Comparison of ENCODE assay signal across 9 cellular contexts in the genomic region with DNA sequence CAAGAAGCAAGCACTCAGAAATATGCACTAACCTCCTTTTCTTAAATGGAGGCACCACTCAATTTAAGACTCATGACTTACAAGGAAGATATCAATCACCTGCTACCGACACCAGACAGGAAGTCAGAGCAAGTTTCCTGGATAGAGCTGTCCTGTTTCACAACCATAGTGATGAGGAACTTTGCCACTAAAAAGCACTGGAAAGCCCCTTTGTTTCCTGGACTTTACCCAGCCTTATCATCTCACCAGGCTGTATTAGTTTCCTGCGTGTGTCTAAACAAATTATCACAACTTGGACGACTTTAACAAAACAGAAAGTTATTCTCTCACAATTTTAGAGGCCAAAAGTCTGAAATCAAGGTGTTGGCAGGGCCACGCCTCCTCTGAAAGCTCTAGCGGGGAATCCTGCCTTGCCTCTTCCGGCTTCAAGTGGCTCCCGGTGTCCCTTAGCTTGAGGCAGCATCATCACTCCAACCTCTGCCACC.
DNase-seq lines count a peak whose midpoint lies in the region; ATAC-seq and TF ChIP-seq lines count a peak whose summit lies in the region.
"Had no signal": no experiment of that assay in that cellular context is flagged by ENCODE, and none has a peak within 500 bp of the region (broad histone marks: within the 10 kb centered on the region; RNA-seq: fewer than 3 reads in every experiment).

No MANE protein-coding gene starts in this region.

- no peak for TF ChIP-seq CTCF in nephron progenitor cell (IDR thresholded peaks at IDR 0.05)
- no peak for TF ChIP-seq CTCF in lower leg skin (IDR thresholded peaks at IDR 0.05)

- no peak overlapping the region for H3K4me3 ChIP-seq in lower leg skin (ENCODE audit: low read depth, poor library complexity, severe bottlenecking)

- WGBS in lower leg skin, 2 donors, result 55 to 59% methylated on average over 7 of the region's 7 CpGs

- H3K27me3 Mint-ChIP-seq in activated naive CD8-positive, alpha-beta T cell treated with anti-CD3 and anti-CD28 coated beads for 36 hours, result no peaks in the 10 kb centered on the region
- no peaks in the 10 kb centered on the region for H3K27me3 Mint-ChIP-seq in nephron progenitor cell (ENCODE audit: low read depth, poor library complexity)

- peak overlapping the region; percentile 43 for H3K27ac Mint-ChIP-seq in activated naive CD8-positive, alpha-beta T cell treated with anti-CD3 and anti-CD28 coated beads for 36 hours
- H3K27ac Mint-ChIP-seq in nephron progenitor cell, result peak overlapping the region; percentile 4

- peaks cover 11% of the 10 kb centered on the region for H3K4me1 Mint-ChIP-seq in activated naive CD8-positive, alpha-beta T cell treated with anti-CD3 and anti-CD28 coated beads for 36 hours
- H3K4me1 Mint-ChIP-seq in nephron progenitor cell, result peaks cover 6% of the 10 kb centered on the region

- no peaks in the 10 kb centered on the region for H3K36me3 Mint-ChIP-seq in activated naive CD8-positive, alpha-beta T cell treated with anti-CD3 and anti-CD28 coated beads for 36 hours
- H3K36me3 Mint-ChIP-seq in nephron progenitor cell (ENCODE audit: low read depth), result no peaks in the 10 kb centered on the region

- intact Hi-C loops in lower leg skin (cut with DNase I; ENCODE audit: low total_unique reads), result no loop called here

- DNase-seq in activated naive CD8-positive, alpha-beta T cell treated with anti-CD3 and anti-CD28 coated beads for 36 hours, result no peak
- no peak for DNase-seq in nephron progenitor cell
- DNase-seq in lower leg skin (ENCODE audit: low spot score in 2 of 2), result no peak
- no peak for DNase-seq in stimulated activated naive CD4-positive, alpha-beta T cell treated with Interleukin-2 at 50 U/mL for 16 hours (lab: John Stamatoyannopoulos, UW)
- no peak for DNase-seq in NCI-H1436 treated with DMSO at 0.1 percent for 48 hours (lab: John Stamatoyannopoulos, UW)
- DNase-seq: HCEC 1CT, NCI-H1417 had no signal

- no peak overlapping the region for H3K4me3 Mint-ChIP-seq in activated naive CD8-positive, alpha-beta T cell treated with anti-CD3 and anti-CD28 coated beads for 36 hours
- H3K4me3 Mint-ChIP-seq in nephron progenitor cell, result no peak overlapping the region

- ATAC-seq in GM18907 (IDR thresholded peaks at IDR 0.05; ENCODE audit: unreplicated experiment), result peak; percentile 63
- ATAC-seq in HG03457 (IDR thresholded peaks at IDR 0.05; ENCODE audit: unreplicated experiment), result peak; percentile 54

- no peaks in the 10 kb centered on the region for H3K9me3 Mint-ChIP-seq in activated naive CD8-positive, alpha-beta T cell treated with anti-CD3 and anti-CD28 coated beads for 36 hours
- peaks cover 9% of the 10 kb centered on the region for H3K9me3 Mint-ChIP-seq in nephron progenitor cell

- no peak for TF ChIP-seq POLR2A in lower leg skin (IDR thresholded peaks at IDR 0.05)
